In the genomic region with DNA sequence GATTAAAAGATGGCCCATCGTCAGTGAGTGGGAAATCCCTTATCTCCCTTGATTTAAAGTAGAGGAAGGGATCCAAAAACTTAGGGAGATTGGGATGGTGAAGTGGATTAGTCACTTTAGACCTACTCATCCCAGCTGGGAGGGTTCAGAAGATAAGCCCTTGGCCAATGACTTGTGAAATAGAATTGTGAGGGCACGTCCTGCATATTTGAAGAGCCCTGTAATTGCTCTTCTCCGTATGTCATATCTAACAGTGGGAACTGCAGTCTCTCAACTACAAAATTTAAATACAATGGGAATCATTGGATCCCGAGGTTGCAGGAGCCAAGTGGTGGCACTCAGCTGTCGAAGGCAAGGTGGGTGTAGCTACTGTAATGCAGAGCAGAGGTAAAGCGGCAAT, we compare ENCODE assay signal across 26 cellular contexts.
"Had no signal": no experiment of that assay in that cellular context is flagged by ENCODE, and none has a peak within 500 bp of the region (broad histone marks: within the 10 kb centered on the region; RNA-seq: fewer than 3 reads in every experiment).

No MANE protein-coding gene starts in this region.

- H3K27ac Mint-ChIP-seq: activated CD8-positive, alpha-beta T cell treated with anti-CD3 and anti-CD28 coated beads, Interleukin-2, amount 10 ng/mL, durations not matched to agents 7 days and 5 days; activated naive CD8-positive, alpha-beta T cell treated with anti-CD3 and anti-CD28 coated beads, Interleukin-2, amount 10 ng/mL, durations not matched to agents 7 days and 5 days; T-helper 1 cell treated with Interleukin-12 subunit alpha and Interleukin-12 subunit beta and Interleukin-4 antibody, amounts not matched to agents 30 μg/mL and 1 μg/mL, for 36 hours; WTC11 had no signal

- DNase-seq: activated CD4-positive, alpha-beta T cell treated with anti-CD3 and anti-CD28 coated beads for 48 hours; activated CD4-positive, alpha-beta T cell treated with anti-CD3 and anti-CD28 coated beads, Interleukin-2, amount 50 U/mL, for 4 hours; activated CD4-positive, CD25-positive, alpha-beta regulatory T cell treated with anti-CD3 and anti-CD28 coated beads, Interleukin-2, amount 50 U/mL, for 72 hours; activated CD8-positive, alpha-beta memory T cell treated with anti-CD3 and anti-CD28 coated beads, Interleukin-2, amount 50 U/mL, for 48 hours; activated CD8-positive, alpha-beta T cell treated with anti-CD3 and anti-CD28 coated beads, Interleukin-2, amount 10 ng/mL, durations not matched to agents 7 days and 5 days; activated naive CD4-positive, alpha-beta T cell treated with anti-CD3 and anti-CD28 coated beads, Interleukin-2, amount 50 U/mL, for 16 hours; activated naive CD8-positive, alpha-beta T cell treated with anti-CD3 and anti-CD28 coated beads, Interleukin-2, amount 10 ng/mL, durations not matched to agents 7 days and 5 days; activated T-cell treated with anti-CD3 and anti-CD28 coated beads, Interleukin-2, amount 50 U/mL, for 1 hour; aorta; Karpas-422; NCI-H146; NCI-H187 treated with DMSO at 0.1 percent for 48 hours; NCI-H446; NCI-H526; NCI-H774; NK-92 treated with Interleukin-12 subunit alpha and Interleukin-12 subunit beta, amount 100 ng/mL, for 24 hours; OCI-M1; Peyer's patch; SHP77 had no signal

- H3K4me1 Mint-ChIP-seq: central memory CD8-positive, alpha-beta T cell; WTC11 had no signal

- H3K27ac ChIP-seq: Peyer's patch, RWPE1, SJSA1 had no signal

- H3K27me3 ChIP-seq: Peyer's patch, SJSA1 had no signal

- FAIRE-seq: K562 had no signal

- H3K36me3 Mint-ChIP-seq: activated naive CD8-positive, alpha-beta T cell treated with anti-CD3 and anti-CD28 coated beads, Interleukin-2, amount 10 ng/mL, durations not matched to agents 7 days and 5 days; WTC11 had no signal

- H3K4me3 Mint-ChIP-seq: activated CD8-positive, alpha-beta T cell treated with anti-CD3 and anti-CD28 coated beads, Interleukin-2, amount 10 ng/mL, durations not matched to agents 7 days and 5 days; activated naive CD8-positive, alpha-beta T cell treated with anti-CD3 and anti-CD28 coated beads, Interleukin-2, amount 10 ng/mL, durations not matched to agents 7 days and 5 days; central memory CD8-positive, alpha-beta T cell; T-helper 1 cell treated with Interleukin-12 subunit alpha and Interleukin-12 subunit beta and Interleukin-4 antibody, amounts not matched to agents 30 μg/mL and 1 μg/mL, for 36 hours; WTC11 had no signal

- H3K9me3 Mint-ChIP-seq: activated naive CD8-positive, alpha-beta T cell treated with anti-CD3 and anti-CD28 coated beads, Interleukin-2, amount 10 ng/mL, durations not matched to agents 7 days and 5 days; T-helper 1 cell treated with Interleukin-12 subunit alpha and Interleukin-12 subunit beta and Interleukin-4 antibody, amounts not matched to agents 30 μg/mL and 1 μg/mL, for 36 hours had no signal

- ATAC-seq: activated CD8-positive, alpha-beta T cell treated with anti-CD3 and anti-CD28 coated beads, Interleukin-2, amount 10 ng/mL, durations not matched to agents 7 days and 5 days; K562; SK-N-SH treated with all-trans-retinoic acid at 6 μM for 48 hours; WTC11 had no signal

- H3K4me1 ChIP-seq: Peyer's patch, SJSA1 had no signal

- H3K4me3 ChIP-seq: K562, Peyer's patch, SJSA1 had no signal

- H3K36me3 ChIP-seq: Peyer's patch, SJSA1 had no signal

- H3K9me3 ChIP-seq: Peyer's patch, SJSA1 had no signal
